In the genomic region with DNA sequence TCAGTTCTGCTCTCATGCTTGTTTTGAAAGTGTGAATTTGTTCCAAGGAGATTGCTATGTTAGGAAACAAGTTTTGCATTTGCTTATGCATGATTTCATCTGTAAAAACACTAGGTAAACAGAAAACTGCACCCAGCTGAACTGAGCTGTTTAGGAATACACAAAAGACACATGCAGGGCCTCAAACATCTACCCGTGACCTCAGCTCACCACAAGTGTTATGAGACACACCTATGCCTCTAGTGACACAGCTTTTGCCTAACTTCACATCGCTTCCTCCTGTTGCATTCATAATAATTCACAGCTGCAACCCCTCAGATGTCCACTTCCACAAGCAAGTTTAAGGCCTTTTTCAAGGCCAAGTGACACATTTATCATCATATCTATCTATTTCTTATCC, we compare ENCODE assay signal across 23 cellular contexts.
DNase-seq lines count a peak whose midpoint lies in the region; ATAC-seq and TF ChIP-seq lines count a peak whose summit lies in the region.
"Had no signal": no experiment of that assay in that cellular context is flagged by ENCODE, and none has a peak within 500 bp of the region (broad histone marks: within the 10 kb centered on the region; RNA-seq: fewer than 3 reads in every experiment).

No MANE protein-coding gene starts in this region.

- no peaks in the 10 kb centered on the region for H3K4me1 Mint-ChIP-seq in activated CD8-positive, alpha-beta T cell treated with anti-CD3 and anti-CD28 coated beads for 36 hours (ENCODE audit: low read depth)
- H3K4me1 Mint-ChIP-seq: activated naive CD8-positive, alpha-beta T cell treated with anti-CD3 and anti-CD28 coated beads, Interleukin-2, amount 50 U/mL, for 24 hours; CD4-positive, alpha-beta memory T cell; T-helper 17 cell had no signal

- no peak for TF ChIP-seq POLR2A in esophagus squamous epithelium (IDR thresholded peaks at IDR 0.05)

- POLR2A ChIA-PET in activated CD8-positive, alpha-beta T cell treated with anti-CD3 and anti-CD28 coated beads for 36 hours (lab: Charles Lee): no interaction called here

- H3K4me3 Mint-ChIP-seq in activated CD8-positive, alpha-beta T cell treated with anti-CD3 and anti-CD28 coated beads for 36 hours: no peak overlapping the region
- H3K4me3 Mint-ChIP-seq: activated naive CD8-positive, alpha-beta T cell treated with anti-CD3 and anti-CD28 coated beads, Interleukin-2, amount 50 U/mL, for 24 hours; CD4-positive, alpha-beta memory T cell; effector memory CD8-positive, alpha-beta T cell; T-helper 17 cell had no signal

- no peaks in the 10 kb centered on the region for H3K9me3 ChIP-seq in esophagus squamous epithelium
- H3K9me3 ChIP-seq: body of pancreas, psoas muscle, SJCRH30, thyroid gland had no signal

- CTCF ChIA-PET in activated CD8-positive, alpha-beta T cell treated with anti-CD3 and anti-CD28 coated beads for 36 hours (lab: Charles Lee): no interaction called here

- no peaks in the 10 kb centered on the region for H3K9me3 Mint-ChIP-seq in activated CD8-positive, alpha-beta T cell treated with anti-CD3 and anti-CD28 coated beads for 36 hours
- H3K9me3 Mint-ChIP-seq: activated naive CD8-positive, alpha-beta T cell treated with anti-CD3 and anti-CD28 coated beads, Interleukin-2, amount 50 U/mL, for 24 hours; effector memory CD8-positive, alpha-beta T cell had no signal

- no peaks in the 10 kb centered on the region for H3K27me3 ChIP-seq in esophagus squamous epithelium
- H3K27me3 ChIP-seq: body of pancreas, SJCRH30, thyroid gland had no signal

- no peaks in the 10 kb centered on the region for H3K36me3 ChIP-seq in esophagus squamous epithelium
- H3K36me3 ChIP-seq: SJCRH30, thyroid gland, WERI-Rb-1 had no signal

- WGBS in esophagus squamous epithelium, 2 donors: 51 to 60% methylated on average over 2 of the region's 2 CpGs

- H3K27ac Mint-ChIP-seq in activated CD8-positive, alpha-beta T cell treated with anti-CD3 and anti-CD28 coated beads for 36 hours: no peak overlapping the region
- H3K27ac Mint-ChIP-seq: activated naive CD8-positive, alpha-beta T cell treated with anti-CD3 and anti-CD28 coated beads, Interleukin-2, amount 50 U/mL, for 24 hours; CD4-positive, alpha-beta memory T cell; effector memory CD8-positive, alpha-beta T cell; T-helper 17 cell had no signal

- peak; percentile 59 for ATAC-seq in HG03439 (IDR thresholded peaks at IDR 0.05; ENCODE audit: unreplicated experiment)
- no peak for ATAC-seq in activated CD8-positive, alpha-beta T cell treated with anti-CD3 and anti-CD28 coated beads for 36 hours
- ATAC-seq: activated naive CD8-positive, alpha-beta T cell treated with anti-CD3 and anti-CD28 coated beads, Interleukin-2, amount 50 U/mL, for 24 hours; body of pancreas; effector memory CD8-positive, alpha-beta T cell; psoas muscle; T-helper 17 cell had no signal

- intact Hi-C loops in activated CD8-positive, alpha-beta T cell treated with anti-CD3 and anti-CD28 coated beads for 36 hours (cut with micrococcal nuclease): no loop called here
- intact Hi-C loops in esophagus squamous epithelium (cut with DNase I): no loop called here

- no peaks in the 10 kb centered on the region for H3K36me3 Mint-ChIP-seq in activated CD8-positive, alpha-beta T cell treated with anti-CD3 and anti-CD28 coated beads for 36 hours (ENCODE audit: low read depth)
- H3K36me3 Mint-ChIP-seq: CD4-positive, alpha-beta memory T cell had no signal

- H3K27me3 Mint-ChIP-seq in activated CD8-positive, alpha-beta T cell treated with anti-CD3 and anti-CD28 coated beads for 36 hours: no peaks in the 10 kb centered on the region
- H3K27me3 Mint-ChIP-seq: activated naive CD8-positive, alpha-beta T cell treated with anti-CD3 and anti-CD28 coated beads, Interleukin-2, amount 50 U/mL, for 24 hours; effector memory CD8-positive, alpha-beta T cell; T-helper 17 cell had no signal

- no peak for TF ChIP-seq CTCF in GM12864 (IDR thresholded peaks at IDR 0.05; ENCODE audit: low read depth, low read length, missing control alignments)
- TF ChIP-seq CTCF in activated CD8-positive, alpha-beta T cell treated with anti-CD3 and anti-CD28 coated beads for 36 hours (IDR thresholded peaks at IDR 0.05): no peak
- no peak for TF ChIP-seq CTCF in esophagus squamous epithelium (IDR thresholded peaks at IDR 0.05)

- H3K4me3 ChIP-seq in GM12864 (ENCODE audit: low read depth, low read length) (no peak overlapping the region), esophagus squamous epithelium (no peak overlapping the region)
- H3K4me3 ChIP-seq: body of pancreas, GM23248, psoas muscle, SJCRH30, thyroid gland had no signal

- DNase-seq in COR-L47 (lab: John Stamatoyannopoulos, UW): peak; percentile 59
- DNase-seq in GM12864 (ENCODE audit: low read depth): peak; percentile 15
- peak; percentile 8 for DNase-seq in epithelial cell of prostate (ENCODE audit: low read depth, low spot score)
- DNase-seq in KG1 (lab: John Stamatoyannopoulos, UW): no peak
- no peak for DNase-seq in activated CD8-positive, alpha-beta T cell treated with anti-CD3 and anti-CD28 coated beads for 36 hours
- DNase-seq in esophagus squamous epithelium (lab: John Stamatoyannopoulos, UW): no peak
- DNase-seq: activated effector memory CD4-positive, alpha-beta T cell treated with anti-CD3 and anti-CD28 coated beads, Interleukin-2, amount 50 U/mL, for 16 hours; activated naive CD8-positive, alpha-beta T cell treated with anti-CD3 and anti-CD28 coated beads, Interleukin-2, amount 50 U/mL, for 24 hours; body of pancreas; CD4-positive, alpha-beta memory T cell; effector memory CD8-positive, alpha-beta T cell; GM23248; Karpas-422; NCI-H1092 treated with DMSO at 0.1 percent for 48 hours; NCI-H82; psoas muscle; SJCRH30; stimulated activated CD4-positive, alpha-beta T cell treated with anti-CD3 and anti-CD28 coated beads, Interleukin-1b, Interleukin-23, amount 100 ng/mL, for 48 hours; stimulated activated naive CD4-positive, alpha-beta T cell treated with Interleukin-2 at 50 U/mL for 16 hours; T-helper 17 cell; thyroid gland; WERI-Rb-1 had no signal

- peaks cover 0 to 9% (median 0%) of the 10 kb centered on the region in 3 donors for H3K4me1 ChIP-seq in esophagus squamous epithelium
- H3K4me1 ChIP-seq: body of pancreas, psoas muscle, SJCRH30, thyroid gland had no signal

- H3K27ac ChIP-seq in epithelial cell of prostate (no peak overlapping the region), esophagus squamous epithelium (no peak overlapping the region)
- H3K27ac ChIP-seq: body of pancreas, GM23248, psoas muscle, SJCRH30, thyroid gland, WERI-Rb-1 had no signal

Comparison
In these comparisons a context has a peak if more than half of its experiments do, and no peak if none do; other contexts are left out.
1. DNase-seq: peak in COR-L47 (single experiment), GM12864 (single experiment) and epithelial cell of prostate (single experiment); none in KG1 (single experiment), activated CD8-positive, alpha-beta T cell treated with anti-CD3 and anti-CD28 coated beads for 36 hours (single experiment) and esophagus squamous epithelium (single experiment).